ENCODE assay signal across 19 cellular contexts in genomic region chr10:133214468-133215410, GRCh38. TPM values are rescaled to one million over a fixed set of nuclear protein-coding genes. Genes with fewer than 3 reads are reported as not detected.
A peak's percentile ranks its signal among the peaks of the same experiment; 100 is the strongest.
DNase-seq lines count a peak whose midpoint lies in the region; ATAC-seq, FAIRE-seq and TF ChIP-seq lines count a peak whose summit lies in the region.
"Had no signal": no experiment of that assay in that cellular context is flagged by ENCODE, and none has a peak within 500 bp of the region (broad histone marks: within the 10 kb centered on the region; RNA-seq: fewer than 3 reads in every experiment).

No MANE protein-coding gene starts in this region.

- TF ChIP-seq CTCF in body of pancreas (IDR thresholded peaks at IDR 0.05) (no peak), kidney (IDR thresholded peaks at IDR 0.05; ENCODE audit: borderline replicate concordance, extremely low read depth, insufficient read depth) (no peak), PC-3 (conservative IDR thresholded peaks at IDR 0.05; ENCODE audit: low read depth, low read length) (no peak)

- BruUV-seq in PC-3 (replicated peaks; lab: Mats Ljungman, UMichigan) = no TSS peak

- CTCF ChIA-PET in PC-3 (lab: Charles Lee) = interaction anchor here (0.5 kb wide), 1 partner anchor 104 kb away, joined by 3 read pairs; no protein-coding TSS in a partner anchor

- no peaks in the 10 kb centered on the region for H3K4me1 ChIP-seq in body of pancreas
- no peaks in the 10 kb centered on the region for H3K4me1 ChIP-seq in kidney (ENCODE audit: control insufficient read depth in 1 of 2, insufficient read depth in 1 of 2, low read depth in 1 of 2, low read length in 2 of 2)
- H3K4me1 ChIP-seq in aorta (ENCODE audit: control insufficient read depth in 1 of 2, insufficient read depth in 2 of 2, low read length in 2 of 2) = no peaks in the 10 kb centered on the region
- no peaks in the 10 kb centered on the region for H3K4me1 ChIP-seq in PC-3 (ENCODE audit: insufficient read depth, low read length)
- H3K4me1 ChIP-seq: A549 had no signal

- intact Hi-C loops in Right ventricle myocardium inferior (cut with DNase I) (no loop called here), left cardiac atrium (cut with DNase I) (no loop called here), body of pancreas (cut with DNase I) (no loop called here), kidney (cut with DNase I) (no loop called here), aorta (cut with DNase I) (no loop called here), PC-3 (cut with micrococcal nuclease) (no loop called here)

- ATAC-seq in Right ventricle myocardium inferior (no peak), left cardiac atrium (no peak), body of pancreas (peak; percentile 6), aorta (ENCODE audit: low FRiP score) (peak; percentile 6), PC-3 (no peak)
- ATAC-seq: GM12878 had no signal

- FAIRE-seq in kidney (lab: Jason Lieb, UNC) = no peak
- FAIRE-seq: A549, GM12878, GM19239, H1 had no signal

- no peaks in the 10 kb centered on the region for H3F3A ChIP-seq in PC-3 (ENCODE audit: low read length, unreplicated experiment)

- H3K9ac ChIP-seq in kidney (ENCODE audit: low read length in 2 of 2) (no peak overlapping the region), PC-3 (ENCODE audit: low read length) (no peak overlapping the region)
- H3K9ac ChIP-seq: BLaER1 had no signal

- H3K79me2 ChIP-seq in PC-3 (ENCODE audit: low read length) = no peaks in the 10 kb centered on the region

- 49 to 50% methylated on average over 20 to 28 of the region's 28 CpGs for WGBS in body of pancreas, 2 donors
- 83 to 86% methylated on average over 28 of the region's 28 CpGs for WGBS in aorta, 2 donors

- H3K27ac ChIP-seq in body of pancreas (no peak overlapping the region), kidney (ENCODE audit: low read depth in 2 of 2, low read length in 2 of 2) (no peak overlapping the region), aorta (ENCODE audit: low read depth in 1 of 2, low read length in 2 of 2) (no peak overlapping the region), PC-3 (ENCODE audit: low read length) (no peak overlapping the region)
- H3K27ac ChIP-seq: 22Rv1, A549, BLaER1 had no signal

- no peaks in the 10 kb centered on the region for H3K9me3 ChIP-seq in body of pancreas
- H3K9me3 ChIP-seq in kidney (ENCODE audit: control insufficient read depth in 1 of 2, low read length in 2 of 2) = no peaks in the 10 kb centered on the region
- no peaks in the 10 kb centered on the region for H3K9me3 ChIP-seq in aorta (ENCODE audit: control insufficient read depth, low read length)
- no peaks in the 10 kb centered on the region for H3K9me3 ChIP-seq in PC-3 (ENCODE audit: low read length)
- H3K9me3 ChIP-seq: A549, BLaER1 had no signal

- H4K20me1 ChIP-seq in PC-3 (ENCODE audit: low read length) = no peaks in the 10 kb centered on the region

- H3K36me3 ChIP-seq in body of pancreas (replicated peaks in 1 of 2; ENCODE audit: insufficient read depth in 1 of 2, low read depth in 2 of 2) (no peaks in the 10 kb centered on the region), kidney (ENCODE audit: control insufficient read depth in 1 of 2, insufficient read depth in 2 of 2, low read length in 2 of 2) (no peaks in the 10 kb centered on the region), aorta (ENCODE audit: control insufficient read depth in 1 of 2, insufficient read depth in 2 of 2, low read length in 1 of 2) (no peaks in the 10 kb centered on the region), PC-3 (ENCODE audit: low read depth, low read length) (no peaks in the 10 kb centered on the region)
- H3K36me3 ChIP-seq: BLaER1 had no signal

- H2AFZ ChIP-seq in PC-3 (ENCODE audit: low read length) = no peak overlapping the region

- POLR2A ChIA-PET in PC-3 (lab: Charles Lee; ENCODE audit: unreplicated experiment) = no interaction called here

- peak; percentile 52 for DNase-seq in Right ventricle myocardium inferior (ENCODE audit: missing footprints)
- DNase-seq in left cardiac atrium = no peak
- no peak for DNase-seq in body of pancreas
- peak; percentile 73 for DNase-seq in kidney
- DNase-seq in aorta = no peak
- DNase-seq in NOMO-1 treated with dmso at 0.1 percent for 144 hours (lab: John Stamatoyannopoulos, UW; ENCODE audit: unreplicated experiment) = no peak
- no peak for DNase-seq in PC-3
- DNase-seq: DMS153, DMS79, H9, IMR-90 had no signal

- TF ChIP-seq POLR2A in body of pancreas (IDR thresholded peaks at IDR 0.05) = no peak

- H3K4me3 ChIP-seq in body of pancreas (no peak overlapping the region), kidney (ENCODE audit: low read length in 2 of 2) (no peak overlapping the region), aorta (ENCODE audit: low read length in 2 of 2) (no peak overlapping the region), PC-3 (ENCODE audit: low read length) (no peak overlapping the region)
- H3K4me3 ChIP-seq: A549, BLaER1, GM12878 had no signal

- H3K27me3 ChIP-seq in body of pancreas (peaks cover 0 to 3% of the 10 kb centered on the region in 2 donors), aorta (ENCODE audit: control insufficient read depth in 1 of 2, insufficient read depth in 2 of 2, low read length in 1 of 2) (no peaks in the 10 kb centered on the region), PC-3 (ENCODE audit: low read length) (peaks cover 8% of the 10 kb centered on the region; the same call in 1 of the 2 replicates)

- H3K9me2 ChIP-seq in PC-3 (replicated peaks; ENCODE audit: low read length) = no peaks in the 10 kb centered on the region

- H3K4me2 ChIP-seq in PC-3 (ENCODE audit: low read length) = no peak overlapping the region
- H3K4me2 ChIP-seq: A549, BLaER1 had no signal

RNA-seq across cellular contexts. Expression of gene UTF1, which starts 15.3 kb away (rescaled TPM):
- not detected for total RNA-seq in Right ventricle myocardium inferior
- not detected for total RNA-seq in left cardiac atrium
- not detected for total RNA-seq in body of pancreas
- total RNA-seq in kidney = not detected
- polyA plus RNA-seq in kidney (ENCODE audit: insufficient read depth, low read depth, low replicate concordance) = not detected
- total RNA-seq in aorta = not detected
- not detected for polyA plus RNA-seq in aorta
- not detected in 2 replicates for total RNA-seq in PC-3 (2014; rRNA removed)
- total RNA-seq: CD4-positive, alpha-beta memory T cell; GM12878; HT-29; IMR-90 had no signal
- polyA plus RNA-seq: A549; CD4-positive, alpha-beta memory T cell; GM12878; IMR-90 had no signal

RNA-seq across cellular contexts. Expression of gene VENTX, which starts 22.9 kb away (rescaled TPM):
- total RNA-seq in Right ventricle myocardium inferior = 0.54 TPM
- total RNA-seq in left cardiac atrium = 1 to 10 TPM; 1.3 TPM
- total RNA-seq in body of pancreas = under 1 TPM in 1 of 2 donors, not detected in 1; 0.26 TPM
- total RNA-seq in kidney = 3.3 TPM
- polyA plus RNA-seq in kidney (ENCODE audit: insufficient read depth, low read depth, low replicate concordance) = 0.39 TPM
- total RNA-seq in aorta = 1 to 10 TPM; 4.0 to 7.4 TPM
- 1 to 10 TPM; 1.0 to 1.3 TPM for polyA plus RNA-seq in aorta
- total RNA-seq in PC-3 (2014; rRNA removed) = not detected in 2 replicates
- total RNA-seq: CD4-positive, alpha-beta memory T cell; GM12878; HT-29; IMR-90 had no signal
- polyA plus RNA-seq: A549; CD4-positive, alpha-beta memory T cell; IMR-90 had no signal

RNA-seq across cellular contexts. Expression of gene KNDC1, which starts 54.7 kb away (rescaled TPM):
- total RNA-seq in Right ventricle myocardium inferior = not detected
- total RNA-seq in left cardiac atrium = under 1 TPM; 0.34 to 0.50 TPM
- 1 to 10 TPM in 1 of 2 donors, under 1 TPM in 1; 0.52 to 3.3 TPM for total RNA-seq in body of pancreas
- 8.7 TPM for total RNA-seq in kidney
- 0.43 TPM for polyA plus RNA-seq in kidney (ENCODE audit: insufficient read depth, low read depth, low replicate concordance)
- under 1 TPM; 0.13 to 0.36 TPM for total RNA-seq in aorta
- under 1 TPM; 0.05 to 0.25 TPM for polyA plus RNA-seq in aorta
- total RNA-seq in PC-3 (2014; rRNA removed) = not detected in 2 replicates

Comparison
In these comparisons a context has a peak if more than half of its experiments do, and no peak if none do; other contexts are left out.
1. DNase-seq: peak in Right ventricle myocardium inferior (single experiment) and kidney (single experiment); none in left cardiac atrium (single experiment), body of pancreas (0 of 4), aorta (0 of 2), NOMO-1 treated with dmso at 0.1 percent for 144 hours (single experiment) and PC-3 (single experiment).
2. ATAC-seq: peak in body of pancreas (single experiment) and aorta (single experiment); none in Right ventricle myocardium inferior (single experiment), left cardiac atrium (0 of 2) and PC-3 (single experiment).